In genomic region chr2:460861-461260, GRCh38 we compare ENCODE assay signal across 10 cellular contexts.
DNase-seq lines count a peak whose midpoint lies in the region; ATAC-seq and TF ChIP-seq lines count a peak whose summit lies in the region.
"Had no signal": no experiment of that assay in that cellular context is flagged by ENCODE, and none has a peak within 500 bp of the region (broad histone marks: within the 10 kb centered on the region; RNA-seq: fewer than 3 reads in every experiment).

No MANE protein-coding gene starts in this region.

- H3K27ac Mint-ChIP-seq in Caco-2 (ENCODE audit: unreplicated experiment), result no peak overlapping the region

- no peaks in the 10 kb centered on the region for H3K4me1 ChIP-seq in Caco-2

- ATAC-seq in HG02884 (IDR thresholded peaks at IDR 0.05; ENCODE audit: unreplicated experiment) (peak; percentile 58), left cardiac atrium (no peak)

- H3K36me3 ChIP-seq in GM06990 (ENCODE audit: control insufficient read depth, insufficient read depth, low read length), result no peaks in the 10 kb centered on the region
- H3K36me3 ChIP-seq in Caco-2 (ENCODE audit: control insufficient read depth, insufficient read depth, low read length), result no peaks in the 10 kb centered on the region
- H3K36me3 ChIP-seq: spleen had no signal

- peak; percentile 41 for DNase-seq in GM06990 (ENCODE audit: extremely low read depth, insufficient read length)
- DNase-seq in activated CD4-positive, alpha-beta T cell treated with anti-CD3 and anti-CD28 coated beads for 48 hours, result peak; percentile 35
- peak; percentile 1 for DNase-seq in glomerular visceral epithelial cell (ENCODE audit: extremely low spot score)
- DNase-seq in left cardiac atrium, result no peak
- DNase-seq in NOMO-1 (lab: John Stamatoyannopoulos, UW; ENCODE audit: unreplicated experiment in 2 of 2), result no peak
- no peak for DNase-seq in Caco-2
- DNase-seq in NCI-H526 treated with DMSO at 0.1 percent for 48 hours (lab: John Stamatoyannopoulos, UW), result no peak
- DNase-seq: IMR-90, spleen had no signal

- H3K9me3 Mint-ChIP-seq in Caco-2 (ENCODE audit: unreplicated experiment), result no peaks in the 10 kb centered on the region

- no peak overlapping the region for H3K4me3 ChIP-seq in GM06990 (replicated peaks; ENCODE audit: low read depth, low read length)
- H3K4me3 ChIP-seq in Caco-2 (ENCODE audit: low read depth, low read length), result no peak overlapping the region
- H3K4me3 ChIP-seq: spleen had no signal

- intact Hi-C loops in left cardiac atrium (cut with DNase I) (no loop called here), Caco-2 (cut with micrococcal nuclease; ENCODE audit: unreplicated experiment) (no loop called here)

- H3K36me3 Mint-ChIP-seq in Caco-2 (ENCODE audit: insufficient read depth, unreplicated experiment), result no peaks in the 10 kb centered on the region

- H3K4me1 Mint-ChIP-seq in Caco-2 (ENCODE audit: low read depth, unreplicated experiment), result no peaks in the 10 kb centered on the region

- H3K4me3 Mint-ChIP-seq in Caco-2 (ENCODE audit: unreplicated experiment), result no peak overlapping the region

- POLR2A ChIA-PET in Caco-2 (lab: Charles Lee), result no interaction called here

- no TSS peak for BruUV-seq in Caco-2 (replicated peaks; lab: Mats Ljungman, UMichigan)

- H3K9me3 ChIP-seq in Caco-2, result no peaks in the 10 kb centered on the region
- H3K9me3 ChIP-seq: spleen had no signal

- H3K27me3 Mint-ChIP-seq in Caco-2 (ENCODE audit: insufficient read depth, unreplicated experiment), result peaks cover 13% of the 10 kb centered on the region

- CTCF ChIA-PET in Caco-2 (lab: Charles Lee), result no interaction called here

- TF ChIP-seq CTCF in GM06990 (IDR thresholded peaks at IDR 0.05; ENCODE audit: insufficient read depth, low read length, poor library complexity, severe bottlenecking), result no peak
- no peak for TF ChIP-seq CTCF in Caco-2 (IDR thresholded peaks at IDR 0.05; ENCODE audit: insufficient read depth in 1 of 2, low read depth in 1 of 2, low read length in 1 of 2, severe bottlenecking in 1 of 2, unreplicated experiment in 1 of 2)

- H3K27me3 ChIP-seq in GM06990 (replicated peaks; ENCODE audit: control insufficient read depth, insufficient read depth, low read length) (no peaks in the 10 kb centered on the region), Caco-2 (replicated peaks; ENCODE audit: control insufficient read depth, insufficient read depth, low read length) (no peaks in the 10 kb centered on the region)

Comparison
In these comparisons a context has a peak if more than half of its experiments do, and no peak if none do; other contexts are left out.
1. DNase-seq: peak in GM06990 (single experiment), activated CD4-positive, alpha-beta T cell treated with anti-CD3 and anti-CD28 coated beads for 48 hours (single experiment) and glomerular visceral epithelial cell (single experiment); none in left cardiac atrium (single experiment), NOMO-1 (0 of 2), Caco-2 (0 of 2) and NCI-H526 treated with DMSO at 0.1 percent for 48 hours (single experiment).